ENCODE assay signal across 21 cellular contexts in the genomic region with DNA sequence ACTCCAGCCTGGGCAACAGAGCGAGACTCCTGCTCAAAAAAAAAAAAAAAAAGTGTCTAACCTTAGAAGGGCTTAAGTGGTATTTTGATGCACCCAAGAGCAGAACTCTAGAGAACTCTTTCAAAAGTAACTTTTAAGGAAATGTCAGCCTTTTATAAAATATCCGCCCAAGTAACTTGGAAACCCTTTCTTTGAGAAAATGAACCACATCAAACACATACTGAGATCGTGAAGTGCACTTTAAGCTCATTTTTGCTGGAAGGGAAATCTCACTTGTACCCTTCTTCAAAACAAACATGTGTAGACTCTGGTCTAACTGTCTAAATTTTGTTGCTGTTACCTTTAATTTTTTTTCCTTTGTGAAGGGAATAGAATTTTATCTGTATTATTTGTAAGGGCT. TPM values are rescaled to one million over a fixed set of nuclear protein-coding genes. Genes with fewer than 3 reads are reported as not detected.
A peak's percentile ranks its signal among the peaks of the same experiment; 100 is the strongest.
DNase-seq lines count a peak whose midpoint lies in the region; ATAC-seq and TF ChIP-seq lines count a peak whose summit lies in the region.
"Had no signal": no experiment of that assay in that cellular context is flagged by ENCODE, and none has a peak within 500 bp of the region (broad histone marks: within the 10 kb centered on the region; RNA-seq: fewer than 3 reads in every experiment).

No MANE protein-coding gene starts in this region.

- TF ChIP-seq CTCF in PC-9 (conservative IDR thresholded peaks at IDR 0.05) (no peak), smooth muscle cell (IDR thresholded peaks at IDR 0.05; ENCODE audit: borderline replicate concordance, insufficient read depth, poor library complexity, severe bottlenecking) (no peak)

- no peaks in the 10 kb centered on the region for H3K27me3 Mint-ChIP-seq in activated T-cell treated with anti-CD3 and anti-CD28 coated beads, Interleukin-2, amount 50 U/mL, for 72 hours (ENCODE audit: low read depth)
- H3K27me3 Mint-ChIP-seq in activated naive CD8-positive, alpha-beta T cell treated with anti-CD3 and anti-CD28 coated beads for 36 hours = peaks cover 7% of the 10 kb centered on the region

- no TSS peak for BruUV-seq in PC-9 (replicated peaks; lab: Mats Ljungman, UMichigan)

- no peaks in the 10 kb centered on the region for H3K79me2 ChIP-seq in PC-9 (ENCODE audit: low read depth)
- H3K79me2 ChIP-seq in smooth muscle cell (ENCODE audit: low read depth) = no peaks in the 10 kb centered on the region

- H3K27me3 ChIP-seq in PC-9 (ENCODE audit: insufficient read depth, low read depth) = no peaks in the 10 kb centered on the region
- H3K27me3 ChIP-seq in smooth muscle cell (ENCODE audit: low read depth) = peaks cover 3% of the 10 kb centered on the region
- H3K27me3 ChIP-seq: uterus had no signal

- WGBS in smooth muscle cell (ENCODE audit: low lambda C conversion rate) = 94% methylated on average over 3 of the region's 3 CpGs

- peaks cover 9% of the 10 kb centered on the region; the same call in 1 of the 2 replicates for H3K9me3 ChIP-seq in PC-9 (ENCODE audit: insufficient read depth, low read depth)
- no peaks in the 10 kb centered on the region for H3K9me3 ChIP-seq in smooth muscle cell (replicated peaks; ENCODE audit: low read depth)
- H3K9me3 ChIP-seq: uterus had no signal

- ATAC-seq in activated T-cell treated with anti-CD3 and anti-CD28 coated beads, Interleukin-2, amount 50 U/mL, for 72 hours (replicated peaks in 1 of 2) = peak in 1 of 2 donors; percentile 30
- ATAC-seq in stimulated activated naive CD8-positive, alpha-beta T cell treated with anti-CD3 and anti-CD28 coated beads, Interleukin-15, Interleukin-2, amounts not matched to agents 100 U/mL and 50 U/mL, for 24 hours = peak; percentile 15
- no peak for ATAC-seq in HG03571 (IDR thresholded peaks at IDR 0.05; ENCODE audit: unreplicated experiment)

- no peaks in the 10 kb centered on the region for H3K9me2 ChIP-seq in PC-9 (ENCODE audit: insufficient read depth)

- H3K27ac Mint-ChIP-seq in activated T-cell treated with anti-CD3 and anti-CD28 coated beads, Interleukin-2, amount 50 U/mL, for 72 hours = peak overlapping the region; percentile 4
- peak overlapping the region; percentile 81 for H3K27ac Mint-ChIP-seq in activated naive CD8-positive, alpha-beta T cell treated with anti-CD3 and anti-CD28 coated beads for 36 hours
- H3K27ac Mint-ChIP-seq: CD14-positive monocyte had no signal

- H3K36me3 ChIP-seq in PC-9 (ENCODE audit: low read depth) = no peaks in the 10 kb centered on the region
- no peaks in the 10 kb centered on the region for H3K36me3 ChIP-seq in smooth muscle cell (ENCODE audit: low read depth)
- H3K36me3 ChIP-seq: esophagus squamous epithelium, left ventricle myocardium inferior, suprapubic skin, uterus had no signal

- peak overlapping the region; percentile 37 for H3K4me2 ChIP-seq in PC-9
- no peak overlapping the region for H3K4me2 ChIP-seq in smooth muscle cell
- H3K4me2 ChIP-seq: KMS-11 had no signal

- H4K20me1 ChIP-seq in PC-9 (ENCODE audit: insufficient read depth) (no peaks in the 10 kb centered on the region), smooth muscle cell (ENCODE audit: low read depth) (no peaks in the 10 kb centered on the region)

- POLR2A ChIA-PET in PC-9 (lab: Charles Lee; ENCODE audit: unreplicated experiment) = interaction anchor here (0.6 kb wide), 1 partner anchor 109 kb away, joined by 3 read pairs; no protein-coding TSS in a partner anchor

- intact Hi-C loops in PC-9 (cut with micrococcal nuclease; ENCODE audit: unreplicated experiment) = no loop called here

- H3K27ac ChIP-seq in PC-9 (peak overlapping the region; percentile 71), smooth muscle cell (ENCODE audit: low read depth) (no peak overlapping the region)
- H3K27ac ChIP-seq: KMS-11, left ventricle myocardium inferior, suprapubic skin, uterus had no signal

- H3K36me3 Mint-ChIP-seq in activated T-cell treated with anti-CD3 and anti-CD28 coated beads, Interleukin-2, amount 50 U/mL, for 72 hours (ENCODE audit: insufficient read depth in 2 of 2) = peaks cover 7 to 9% of the 10 kb centered on the region in 2 donors
- H3K36me3 Mint-ChIP-seq in activated naive CD8-positive, alpha-beta T cell treated with anti-CD3 and anti-CD28 coated beads for 36 hours = peaks cover 3% of the 10 kb centered on the region
- H3K36me3 Mint-ChIP-seq: CD14-positive monocyte had no signal

- peaks cover 22% of the 10 kb centered on the region for H3K4me1 Mint-ChIP-seq in activated T-cell treated with anti-CD3 and anti-CD28 coated beads, Interleukin-2, amount 50 U/mL, for 72 hours (ENCODE audit: low read depth)
- H3K4me1 Mint-ChIP-seq in activated naive CD8-positive, alpha-beta T cell treated with anti-CD3 and anti-CD28 coated beads for 36 hours = peaks cover 27% of the 10 kb centered on the region
- H3K4me1 Mint-ChIP-seq: CD14-positive monocyte had no signal

- no peak overlapping the region for H3K4me3 ChIP-seq in PC-9
- H3K4me3 ChIP-seq in smooth muscle cell = no peak overlapping the region
- H3K4me3 ChIP-seq: esophagus squamous epithelium, left ventricle myocardium inferior, suprapubic skin, uterus had no signal

- no peak for DNase-seq in activated T-cell treated with anti-CD3 and anti-CD28 coated beads, Interleukin-2, amount 50 U/mL, for 72 hours
- DNase-seq in activated T-cell treated with anti-CD3 and anti-CD28 coated beads for 4 hours = no peak
- DNase-seq in PC-9 = no peak
- DNase-seq in activated naive CD8-positive, alpha-beta T cell treated with anti-CD3 and anti-CD28 coated beads for 36 hours = no peak
- DNase-seq in stimulated activated naive CD8-positive, alpha-beta T cell treated with anti-CD3 and anti-CD28 coated beads, Interleukin-15, Interleukin-2, amounts not matched to agents 100 U/mL and 50 U/mL, for 24 hours = no peak
- no peak for DNase-seq in smooth muscle cell (lab: John Stamatoyannopoulos, UW; ENCODE audit: unreplicated experiment)
- no peak for DNase-seq in DMS79 (lab: John Stamatoyannopoulos, UW)
- DNase-seq: anterior cingulate cortex; effector CD4-positive, alpha-beta T cell; esophagus squamous epithelium; glutamatergic neuron; left ventricle myocardium inferior; NCI-H1048; NCI-H2029 treated with DMSO at 0.1 percent for 48 hours; NCI-H446; uterus had no signal

- peak overlapping the region; percentile 34 to 71 for H3K4me3 Mint-ChIP-seq in activated T-cell treated with anti-CD3 and anti-CD28 coated beads, Interleukin-2, amount 50 U/mL, for 72 hours
- peak overlapping the region; percentile 42 for H3K4me3 Mint-ChIP-seq in activated naive CD8-positive, alpha-beta T cell treated with anti-CD3 and anti-CD28 coated beads for 36 hours
- H3K4me3 Mint-ChIP-seq: CD14-positive monocyte had no signal

- peaks cover 31% of the 10 kb centered on the region for H3K4me1 ChIP-seq in PC-9 (replicated peaks; ENCODE audit: insufficient read depth)
- no peaks in the 10 kb centered on the region for H3K4me1 ChIP-seq in smooth muscle cell (ENCODE audit: low read depth)
- H3K4me1 ChIP-seq: left ventricle myocardium inferior, uterus had no signal

- CTCF ChIA-PET in PC-9 (lab: Charles Lee) = no interaction called here

- H2AFZ ChIP-seq in PC-9 (no peak overlapping the region), smooth muscle cell (ENCODE audit: low read depth) (no peak overlapping the region)

- no peak overlapping the region for H3K9ac ChIP-seq in smooth muscle cell (ENCODE audit: low read depth)
- H3K9ac ChIP-seq: KMS-11 had no signal

- H3K9me3 Mint-ChIP-seq in activated T-cell treated with anti-CD3 and anti-CD28 coated beads, Interleukin-2, amount 50 U/mL, for 72 hours = peaks cover 9 to 12% of the 10 kb centered on the region in 2 donors
- peaks cover 18% of the 10 kb centered on the region for H3K9me3 Mint-ChIP-seq in activated naive CD8-positive, alpha-beta T cell treated with anti-CD3 and anti-CD28 coated beads for 36 hours

- H3F3A ChIP-seq in PC-9 (ENCODE audit: insufficient read depth, low read depth) = peaks cover 30% of the 10 kb centered on the region; the same call in 1 of the 2 replicates
- no peaks in the 10 kb centered on the region for H3F3A ChIP-seq in smooth muscle cell (ENCODE audit: low read depth)

RNA-seq across cellular contexts. Expression of a gene that starts 5.5 kb away (rescaled TPM):
- total RNA-seq in activated T-cell treated with anti-CD3 and anti-CD28 coated beads, Interleukin-2, amount 50 U/mL, for 72 hours = not detected
- total RNA-seq in PC-9 (2021) = not detected in 2 replicates
- total RNA-seq in activated naive CD8-positive, alpha-beta T cell treated with anti-CD3 and anti-CD28 coated beads for 36 hours = not detected
- total RNA-seq in smooth muscle cell = 0.40 and 1.1 TPM in 2 replicates
- 0.67 TPM in 1 of 2 replicates, not detected in the other for polyA plus RNA-seq in smooth muscle cell
- total RNA-seq: A673, left ventricle myocardium inferior had no signal
- polyA plus RNA-seq: CD14-positive monocyte had no signal

RNA-seq across cellular contexts. Expression of a gene that starts 19.2 kb away (rescaled TPM):
- total RNA-seq in activated T-cell treated with anti-CD3 and anti-CD28 coated beads, Interleukin-2, amount 50 U/mL, for 72 hours = 100 to 1,000 TPM; 284 to 325 TPM
- total RNA-seq in PC-9 (2021) (95.6 and 122 TPM in 2 replicates), smooth muscle cell (70.7 and 74.7 TPM in 2 replicates)
- 100 to 1,000 TPM; 193 to 194 TPM for total RNA-seq in activated naive CD8-positive, alpha-beta T cell treated with anti-CD3 and anti-CD28 coated beads for 36 hours
- 42.9 and 45.5 TPM in 2 replicates for polyA plus RNA-seq in smooth muscle cell
